Comparison of ENCODE assay signal across 8 cellular contexts in the genomic region with DNA sequence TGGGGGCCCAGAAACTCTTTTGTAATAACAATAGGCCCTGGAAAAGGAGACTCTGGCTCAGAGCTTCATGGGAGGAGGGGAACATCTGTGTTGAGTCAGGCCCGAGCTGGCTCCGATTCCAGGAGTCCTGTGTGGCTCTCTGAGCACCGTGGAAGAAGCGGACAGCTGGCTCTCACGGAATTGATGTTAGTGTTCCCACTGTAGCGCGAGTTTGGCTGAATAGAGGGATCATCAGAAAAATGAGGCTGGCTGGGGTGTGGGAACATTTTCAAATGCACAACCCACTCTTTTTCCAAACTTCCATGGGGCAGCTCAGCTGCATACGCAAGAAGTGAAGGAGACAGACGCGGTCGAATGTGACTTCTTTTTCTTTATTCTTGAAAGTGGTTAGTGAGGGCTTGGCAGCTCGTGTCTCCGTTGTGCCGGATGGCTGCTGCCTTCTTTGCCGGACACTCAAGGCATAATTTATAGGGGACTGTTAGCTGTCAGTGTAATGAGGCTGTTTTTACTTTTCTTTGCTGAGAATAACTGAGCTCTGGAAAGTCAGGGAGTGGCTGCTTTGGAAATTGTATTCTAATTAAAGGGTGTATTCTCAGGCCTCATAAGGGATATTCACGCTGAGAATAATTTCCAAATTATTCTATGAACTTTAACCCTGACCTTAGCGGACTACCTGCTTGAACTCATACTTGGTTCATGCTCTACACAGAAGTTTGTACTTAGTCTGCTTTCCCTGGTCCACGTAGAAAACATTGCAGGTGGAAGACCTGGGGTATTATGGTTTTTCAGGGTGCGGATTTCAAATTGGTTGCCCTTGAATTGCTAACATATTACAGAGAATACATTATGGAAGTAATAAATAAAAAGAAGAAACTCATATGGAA. TPM values are rescaled to one million over a fixed set of nuclear protein-coding genes. Genes with fewer than 3 reads are reported as not detected.
DNase-seq lines count a peak whose midpoint lies in the region; ATAC-seq and TF ChIP-seq lines count a peak whose summit lies in the region.

No MANE protein-coding gene starts in this region.

- no peaks in the 10 kb centered on the region for H3K9me3 Mint-ChIP-seq in nephron

- ATAC-seq in GM18867 (IDR thresholded peaks at IDR 0.05; ENCODE audit: unreplicated experiment) = no peak
- ATAC-seq in HG02840 (IDR thresholded peaks at IDR 0.05; ENCODE audit: low FRiP score, unreplicated experiment) = no peak

- CTCF ChIA-PET in AG04450 (lab: Charles Lee) = interaction anchor here (1.2 kb wide), 1 partner anchor 21 kb away, joined by 3 read pairs; no protein-coding TSS in a partner anchor

- peak overlapping the region; percentile 95 to 98 (median 98) for H3K27ac Mint-ChIP-seq in nephron

- peak overlapping the region; percentile 65 to 81 (median 71) for H3K4me3 Mint-ChIP-seq in nephron

- POLR2A ChIA-PET in AG04450 (lab: Yijun Ruan, JAX) = interaction anchor here (0.7 kb wide), 1 partner anchor 12 kb away, joined by 3 read pairs; no protein-coding TSS in a partner anchor

- peak overlapping the region; percentile 49 for H3K4me3 ChIP-seq in AG04450 (ENCODE audit: low read depth, low read length)
- peak overlapping the region; percentile 43 for H3K4me3 ChIP-seq in fibroblast of pulmonary artery (replicated peaks; ENCODE audit: low read depth, low read length)

- H3K4me1 Mint-ChIP-seq in nephron = peaks cover 23% of the 10 kb centered on the region

- H3K27me3 ChIP-seq in AG04450 (ENCODE audit: control insufficient read depth, insufficient read depth, low read length) = no peaks in the 10 kb centered on the region

- H3K27ac ChIP-seq in AG04450 (ENCODE audit: low read depth, low read length) = peak overlapping the region; percentile 79

- TF ChIP-seq CTCF in AG04450 (IDR thresholded peaks at IDR 0.05; ENCODE audit: low read depth, low read length) (no peak), fibroblast of pulmonary artery (IDR thresholded peaks at IDR 0.05; ENCODE audit: low read length, missing control alignments) (no peak), nephron (IDR thresholded peaks at IDR 0.05; ENCODE audit: unreplicated experiment in 3 of 3) (no peak)

- H3K27me3 Mint-ChIP-seq in nephron (ENCODE audit: low read depth) = no peaks in the 10 kb centered on the region

- peaks cover 18% of the 10 kb centered on the region for H3K36me3 Mint-ChIP-seq in nephron (ENCODE audit: low read depth)

- DNase-seq in AG04450 (ENCODE audit: low read depth, low spot score) = peak; percentile 73
- DNase-seq in NCI-H446 treated with DMSO at 0.1 percent for 48 hours (lab: John Stamatoyannopoulos, UW) = peak; percentile 84
- DNase-seq in fibroblast of pulmonary artery (ENCODE audit: low read depth) = peak; percentile 91
- no peak for DNase-seq in NCI-H748 (lab: John Stamatoyannopoulos, UW; ENCODE audit: unreplicated experiment)
- DNase-seq in activated naive CD4-positive, alpha-beta T cell treated with anti-CD3 and anti-CD28 coated beads, Interleukin-2, amount 50 U/mL, for 16 hours = no peak

- no peaks in the 10 kb centered on the region for H3K9me3 ChIP-seq in AG04450 (ENCODE audit: control insufficient read depth, insufficient read depth, low read length)

RNA-seq across cellular contexts. Expression of a gene that starts 23.1 kb away (rescaled TPM):
- 30.2 and 35.9 TPM in 2 replicates for polyA plus RNA-seq in AG04450 (2011; rRNA removed)
- 43.6 and 45.1 TPM in 2 replicates for polyA minus RNA-seq in AG04450 (2011; rRNA and poly(A)+ RNA removed)

Comparison
In these comparisons a context has a peak if more than half of its experiments do, and no peak if none do; other contexts are left out.
1. DNase-seq: peak in AG04450 (single experiment), NCI-H446 treated with DMSO at 0.1 percent for 48 hours (single experiment) and fibroblast of pulmonary artery (single experiment); none in NCI-H748 (single experiment) and activated naive CD4-positive, alpha-beta T cell treated with anti-CD3 and anti-CD28 coated beads, Interleukin-2, amount 50 U/mL, for 16 hours (single experiment).